Comparison of ENCODE assay signal across 8 cellular contexts in the genomic region with DNA sequence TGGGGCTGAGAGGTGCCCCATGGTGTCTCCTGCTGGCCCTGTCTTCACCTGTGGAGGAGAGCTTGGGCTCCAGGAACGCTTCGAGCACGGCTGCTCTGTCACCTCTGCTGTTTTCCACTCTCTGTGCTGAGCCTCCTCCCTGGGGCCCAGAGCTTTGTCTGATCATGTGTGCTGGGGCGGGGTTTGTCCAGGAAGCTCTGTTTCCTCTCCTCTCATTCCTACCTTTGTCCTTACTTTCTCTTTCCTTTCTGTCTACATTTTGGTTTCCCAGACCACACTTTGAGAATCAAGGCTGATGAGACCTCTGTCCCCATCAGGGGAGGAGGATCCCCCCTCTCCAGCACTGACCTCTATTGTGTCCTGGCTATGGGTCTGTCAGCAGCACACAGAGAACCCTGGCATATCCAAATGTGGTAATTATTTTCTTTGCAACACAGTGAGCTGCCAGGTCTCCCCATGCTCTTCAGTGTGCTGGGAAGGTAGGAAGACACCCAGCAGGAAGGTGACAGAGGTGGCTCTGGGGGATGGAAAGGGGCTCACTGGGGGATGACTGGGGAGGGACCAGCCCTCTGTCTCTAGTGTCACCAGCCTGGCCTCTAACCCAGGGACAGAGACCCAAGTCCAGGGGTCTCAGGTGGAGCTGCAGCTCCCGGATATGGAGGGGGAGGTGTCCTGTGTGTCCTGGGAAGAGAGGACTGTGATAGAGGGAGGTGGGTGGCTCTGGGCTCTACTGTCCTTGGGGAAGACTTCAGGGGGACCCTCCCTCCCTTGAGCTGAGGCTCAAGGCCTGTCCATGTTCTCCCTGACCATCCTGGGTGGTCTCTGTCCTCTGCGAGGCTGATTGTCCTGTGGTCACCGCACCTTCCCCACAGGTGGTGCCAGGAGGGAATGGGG. TPM values are rescaled to one million over a fixed set of nuclear protein-coding genes. Genes with fewer than 3 reads are reported as not detected.
DNase-seq lines count a peak whose midpoint lies in the region; ATAC-seq, FAIRE-seq and TF ChIP-seq lines count a peak whose summit lies in the region.

A gene (minus strand): TSS at position 128 of the 894 bp plus-strand sequence. CDS start 107 bp downstream, at position 21.

- peaks cover 25% of the 10 kb centered on the region for H3K4me1 ChIP-seq in CD8-positive, alpha-beta memory T cell (ENCODE audit: insufficient read depth, low read length)
- H3K4me1 ChIP-seq in small intestine (ENCODE audit: control insufficient read depth in 2 of 2, insufficient read depth in 1 of 2, low read depth in 1 of 2, low read length in 1 of 2) = peaks cover 0 to 5% of the 10 kb centered on the region in 2 donors

- POLR2A ChIA-PET in CD8-positive, alpha-beta memory T cell (lab: Charles Lee) = interaction anchor here (0.6 kb wide), 1 partner anchor 131 kb away, joined by 3 read pairs; no protein-coding TSS in a partner anchor
- POLR2A ChIA-PET in HEK293T (lab: Yijun Ruan, JAX) = no interaction called here

- H3K36me3 Mint-ChIP-seq in CD8-positive, alpha-beta memory T cell = peaks cover 0 to 3% (median 0%) of the 10 kb centered on the region in 3 donors

- no peak for FAIRE-seq in small intestine (lab: Jason Lieb, UNC)

- H3K4me3 ChIP-seq in CD8-positive, alpha-beta memory T cell (ENCODE audit: low read length) = peak within 1 kb of the TSS; percentile 46
- H3K4me3 ChIP-seq in fibroblast of pulmonary artery (replicated peaks; ENCODE audit: low read depth, low read length) = peak within 1 kb of the TSS; percentile 28
- H3K4me3 ChIP-seq in small intestine (ENCODE audit: low read depth in 1 of 2, low read length in 2 of 2) = peak within 1 kb of the TSS; percentile 32 to 70

- peaks cover 20 to 28% (median 27%) of the 10 kb centered on the region in 3 donors for H3K4me1 Mint-ChIP-seq in CD8-positive, alpha-beta memory T cell

- no peak for TF ChIP-seq CTCF in fibroblast of pulmonary artery (IDR thresholded peaks at IDR 0.05; ENCODE audit: low read length, missing control alignments)

- H3K4me3 Mint-ChIP-seq in CD8-positive, alpha-beta memory T cell = peak within 1 kb of the TSS; percentile 51 to 86 (median 73)

- H3K9me3 ChIP-seq in CD8-positive, alpha-beta memory T cell (ENCODE audit: low read length) = no peaks in the 10 kb centered on the region
- no peaks in the 10 kb centered on the region for H3K9me3 ChIP-seq in small intestine (ENCODE audit: control insufficient read depth, low read depth)

- H3K27ac ChIP-seq in CD8-positive, alpha-beta memory T cell (ENCODE audit: low read depth, low read length) = no peak within 1 kb of the TSS
- peak within 1 kb of the TSS; percentile 87 to 89 for H3K27ac ChIP-seq in small intestine (ENCODE audit: low read depth in 1 of 2, low read length in 1 of 2)

- no peaks in the 10 kb centered on the region for H3K36me3 ChIP-seq in CD8-positive, alpha-beta memory T cell (ENCODE audit: insufficient read depth, low read length)
- H3K36me3 ChIP-seq in small intestine (ENCODE audit: control insufficient read depth in 2 of 2, insufficient read depth in 2 of 2, low read length in 2 of 2) = peaks cover 0 to 6% of the 10 kb centered on the region in 2 donors

- H3K9me3 Mint-ChIP-seq in CD8-positive, alpha-beta memory T cell = no peaks in the 10 kb centered on the region

- peaks cover 0 to 1% of the 10 kb centered on the region in 2 donors for H3K27me3 Mint-ChIP-seq in CD8-positive, alpha-beta memory T cell

- CTCF ChIA-PET in CD8-positive, alpha-beta memory T cell (lab: Charles Lee) = interaction anchor here (1.0 to 4.5 kb wide), 13 partner anchors 10 to 90 kb away, joined by 3 to 62 read pairs (median 4); no protein-coding TSS in a partner anchor
- CTCF ChIA-PET in HEK293T (lab: Yijun Ruan, JAX) = interaction anchor here (0.6 to 4.5 kb wide), 7 partner anchors 30 to 90 kb away, joined by 3 to 25 read pairs (median 5); no protein-coding TSS in a partner anchor

- ATAC-seq in GM21717 (IDR thresholded peaks at IDR 0.05; ENCODE audit: unreplicated experiment) = no peak

- peak in 3 of 5 donors; percentile 12 to 28 (median 16) for DNase-seq in CD8-positive, alpha-beta memory T cell
- DNase-seq in HK-2 (ENCODE audit: unreplicated experiment) = peak; percentile 27
- DNase-seq in activated CD4-positive, alpha-beta T cell treated with anti-CD3 and anti-CD28 coated beads, Interleukin-2, amount 50 U/mL, for 48 hours = peak; percentile 61 to 66
- peak; percentile 38 for DNase-seq in fibroblast of pulmonary artery (ENCODE audit: low read depth)
- DNase-seq in small intestine = peak; percentile 95
- no peak for DNase-seq in HEK293T (ENCODE audit: extremely low spot score)
- no peak for DNase-seq in NCI-H2227 treated with DMSO at 0.1 percent for 48 hours (lab: John Stamatoyannopoulos, UW)

- H3K27me3 ChIP-seq in CD8-positive, alpha-beta memory T cell (ENCODE audit: insufficient read depth, low read length, poor library complexity, severe bottlenecking) = no peaks in the 10 kb centered on the region
- H3K27me3 ChIP-seq in small intestine (ENCODE audit: control insufficient read depth in 2 of 2, insufficient read depth in 2 of 2, low read length in 2 of 2) = no peaks in the 10 kb centered on the region

- peak within 1 kb of the TSS; percentile 31 to 97 (median 88) for H3K27ac Mint-ChIP-seq in CD8-positive, alpha-beta memory T cell

- 23 to 45% (median 24%) methylated on average over 7 of the region's 7 CpGs for WGBS in small intestine, 3 donors

TF ChIP-seq in HEK293T, 16 proteins besides CTCF, POLR2A, EP300 and RAD21:
- TF ChIP-seq FOXM1 (IDR thresholded peaks at IDR 0.05; ENCODE audit: borderline replicate concordance) (no peak), HDGF (IDR thresholded peaks at IDR 0.05; ENCODE audit: borderline replicate concordance) (no peak), SUZ12 (IDR thresholded peaks at IDR 0.05) (no peak), FOXK2 (IDR thresholded peaks at IDR 0.05) (no peak), TARDBP (IDR thresholded peaks at IDR 0.05) (no peak), ZNF384 (IDR thresholded peaks at IDR 0.05) (no peak), SP1 (IDR thresholded peaks at IDR 0.05) (no peak), ELF4 (IDR thresholded peaks at IDR 0.05) (no peak), CTBP1 (IDR thresholded peaks at IDR 0.05; ENCODE audit: borderline replicate concordance) (no peak), BHLHE40 (IDR thresholded peaks at IDR 0.05; ENCODE audit: borderline replicate concordance) (no peak), LEF1 (IDR thresholded peaks at IDR 0.05; ENCODE audit: borderline replicate concordance) (no peak), FOXA1 (IDR thresholded peaks at IDR 0.05) (no peak), L3MBTL2 (conservative IDR thresholded peaks at IDR 0.05) (no peak), NFRKB (IDR thresholded peaks at IDR 0.05) (no peak)
- TF ChIP-seq, protein P1, sequence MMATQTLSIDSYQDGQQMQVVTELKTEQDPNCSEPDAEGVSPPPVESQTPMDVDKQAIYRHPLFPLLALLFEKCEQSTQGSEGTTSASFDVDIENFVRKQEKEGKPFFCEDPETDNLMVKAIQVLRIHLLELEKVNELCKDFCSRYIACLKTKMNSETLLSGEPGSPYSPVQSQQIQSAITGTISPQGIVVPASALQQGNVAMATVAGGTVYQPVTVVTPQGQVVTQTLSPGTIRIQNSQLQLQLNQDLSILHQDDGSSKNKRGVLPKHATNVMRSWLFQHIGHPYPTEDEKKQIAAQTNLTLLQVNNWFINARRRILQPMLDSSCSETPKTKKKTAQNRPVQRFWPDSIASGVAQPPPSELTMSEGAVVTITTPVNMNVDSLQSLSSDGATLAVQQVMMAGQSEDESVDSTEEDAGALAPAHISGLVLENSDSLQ (IDR thresholded peaks at IDR 0.05) = no peak

RNA-seq across cellular contexts. Expression of the gene that starts here (rescaled TPM):
- total RNA-seq in CD8-positive, alpha-beta memory T cell = under 1 TPM; 0.46 to 0.78 TPM
- 0.15 TPM for polyA plus RNA-seq in CD8-positive, alpha-beta memory T cell
- polyA plus RNA-seq in small intestine = 10 to 100 TPM; 16.3 to 35.8 (median 30.0) TPM

Comparison
In these comparisons a context has a peak if more than half of its experiments do, and no peak if none do; other contexts are left out.
1. RNA of the gene that starts here (polyA plus RNA-seq): 16.3 to 35.8 TPM in small intestine; 0.15 TPM in CD8-positive, alpha-beta memory T cell (single experiment); every median in the first group is over 10 times any median in the second.
2. Peak in DNase-seq and H3K4me3 ChIP-seq in CD8-positive, alpha-beta memory T cell; RNA of the gene not detected or under 1 TPM.
3. DNase-seq: peak in HK-2 (single experiment), activated CD4-positive, alpha-beta T cell treated with anti-CD3 and anti-CD28 coated beads, Interleukin-2, amount 50 U/mL, for 48 hours (2 of 2), fibroblast of pulmonary artery (single experiment) and small intestine (single experiment); none in HEK293T (single experiment) and NCI-H2227 treated with DMSO at 0.1 percent for 48 hours (single experiment).
4. Peak in every context shown above with its lines, with median percentiles within 50 percentile points of each other: H3K4me3 ChIP-seq.